In the genomic region with DNA sequence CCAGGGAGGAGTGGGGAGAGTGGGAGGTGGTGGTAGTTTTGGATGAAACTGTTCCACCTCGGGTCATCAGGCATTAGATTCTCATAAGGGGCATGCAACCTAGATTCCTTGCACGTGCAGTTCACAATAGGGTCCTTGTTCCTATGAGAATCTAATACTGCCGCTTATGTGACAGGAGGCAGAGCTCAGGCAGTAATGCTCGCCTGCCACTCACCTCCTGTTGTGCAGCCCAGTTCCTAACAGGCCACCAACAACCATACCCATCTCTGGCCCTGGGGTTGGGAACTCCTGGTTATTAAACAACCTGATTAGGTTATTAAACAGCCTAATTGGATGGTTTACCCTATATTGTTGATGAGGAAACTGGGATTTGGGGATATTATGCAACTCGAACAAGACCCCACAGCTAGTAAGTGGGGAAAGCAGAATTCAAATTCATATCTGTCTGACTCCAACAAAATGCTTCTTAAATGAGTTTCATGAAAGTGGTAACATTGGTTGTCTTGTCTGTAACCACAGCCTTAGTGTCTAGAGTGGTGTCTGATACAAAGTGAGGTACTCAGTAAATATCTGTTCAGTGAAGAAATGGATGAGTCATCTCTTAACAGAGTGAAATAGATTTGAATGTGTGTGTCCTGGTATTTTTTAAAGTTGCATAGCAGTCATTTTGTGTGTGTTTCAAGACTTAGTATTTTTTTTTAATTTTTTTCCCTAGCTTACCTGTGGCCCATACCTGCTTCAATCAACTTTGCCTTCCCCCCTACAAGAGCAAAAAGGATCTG, we compare ENCODE assay signal across 1 cellular context.
TF ChIP-seq lines count a peak whose summit lies in the region.

No MANE protein-coding gene starts in this region.

TF ChIP-seq in HepG2, 621 proteins besides CTCF, POLR2A, EP300 and RAD21 (continued from another document):
- TF ChIP-seq, protein P1, sequence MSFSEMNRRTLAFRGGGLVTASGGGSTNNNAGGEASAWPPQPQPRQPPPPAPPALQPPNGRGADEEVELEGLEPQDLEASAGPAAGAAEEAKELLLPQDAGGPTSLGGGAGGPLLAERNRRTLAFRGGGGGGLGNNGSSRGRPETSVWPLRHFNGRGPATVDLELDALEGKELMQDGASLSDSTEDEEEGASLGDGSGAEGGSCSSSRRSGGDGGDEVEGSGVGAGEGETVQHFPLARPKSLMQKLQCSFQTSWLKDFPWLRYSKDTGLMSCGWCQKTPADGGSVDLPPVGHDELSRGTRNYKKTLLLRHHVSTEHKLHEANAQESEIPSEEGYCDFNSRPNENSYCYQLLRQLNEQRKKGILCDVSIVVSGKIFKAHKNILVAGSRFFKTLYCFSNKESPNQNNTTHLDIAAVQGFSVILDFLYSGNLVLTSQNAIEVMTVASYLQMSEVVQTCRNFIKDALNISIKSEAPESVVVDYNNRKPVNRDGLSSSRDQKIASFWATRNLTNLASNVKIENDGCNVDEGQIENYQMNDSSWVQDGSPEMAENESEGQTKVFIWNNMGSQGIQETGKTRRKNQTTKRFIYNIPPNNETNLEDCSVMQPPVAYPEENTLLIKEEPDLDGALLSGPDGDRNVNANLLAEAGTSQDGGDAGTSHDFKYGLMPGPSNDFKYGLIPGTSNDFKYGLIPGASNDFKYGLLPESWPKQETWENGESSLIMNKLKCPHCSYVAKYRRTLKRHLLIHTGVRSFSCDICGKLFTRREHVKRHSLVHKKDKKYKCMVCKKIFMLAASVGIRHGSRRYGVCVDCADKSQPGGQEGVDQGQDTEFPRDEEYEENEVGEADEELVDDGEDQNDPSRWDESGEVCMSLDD (CRISPR knock-in tag; IDR thresholded peaks at IDR 0.05; ENCODE audit: borderline replicate concordance) = no peak
